16 cellular contexts compared by ENCODE assay signal in genomic region chr2:233814436-233814835, GRCh38. TPM values are rescaled to one million over a fixed set of nuclear protein-coding genes. Genes with fewer than 3 reads are reported as not detected.
DNase-seq lines count a peak whose midpoint lies in the region; ATAC-seq and TF ChIP-seq lines count a peak whose summit lies in the region.
"Had no signal": no experiment of that assay in that cellular context is flagged by ENCODE, and none has a peak within 500 bp of the region (broad histone marks: within the 10 kb centered on the region; RNA-seq: fewer than 3 reads in every experiment).

No MANE protein-coding gene starts in this region.

- intact Hi-C loops in sigmoid colon (cut with DNase I) = no loop called here
- intact Hi-C loops in Right ventricle myocardium superior (cut with DNase I) = no loop called here
- intact Hi-C loops in right cardiac atrium (cut with DNase I) = no loop called here

- TF ChIP-seq EP300 in sigmoid colon (IDR thresholded peaks at IDR 0.05) = no peak

- 83 to 89% methylated on average over 2 of the region's 2 CpGs for whole genome bisulfite sequencing in sigmoid colon, 2 donors
- WGBS in right cardiac atrium = 63% methylated on average over 2 of the region's 2 CpGs

- H3K4me2 ChIP-seq in Karpas-422 (ENCODE audit: low read depth, low read length, poor library complexity, severe bottlenecking) = peak overlapping the region; percentile 20

- ATAC-seq in HG02852 (IDR thresholded peaks at IDR 0.05; ENCODE audit: unreplicated experiment) = no peak
- ATAC-seq in Right ventricle myocardium superior (ENCODE audit: poor library complexity) = no peak
- ATAC-seq in GM19463 (IDR thresholded peaks at IDR 0.05; ENCODE audit: unreplicated experiment) = no peak
- ATAC-seq in right cardiac atrium = no peak
- ATAC-seq: PC-3 had no signal

- no peaks in the 10 kb centered on the region for H4K20me1 ChIP-seq in Karpas-422 (ENCODE audit: insufficient read depth, low read depth, low read length)

- H3K36me3 ChIP-seq in BE2C = no peaks in the 10 kb centered on the region
- no peaks in the 10 kb centered on the region for H3K36me3 ChIP-seq in Karpas-422 (ENCODE audit: insufficient read depth, low read length)
- no peaks in the 10 kb centered on the region for H3K36me3 ChIP-seq in sigmoid colon
- H3K36me3 ChIP-seq: HAP-1 had no signal

- TF ChIP-seq CTCF in BE2C (IDR thresholded peaks at IDR 0.05; ENCODE audit: low read depth, low read length) (no peak), sigmoid colon (IDR thresholded peaks at IDR 0.05) (no peak)

- DNase-seq in BE2C (peak; percentile 3), Karpas-422 (peak; percentile 58), islet precursor cell (peak; percentile 37), sigmoid colon (peak; percentile 29), Right ventricle myocardium superior (no peak), right cardiac atrium (no peak)
- DNase-seq: COR-L47; EL; NCI-H187 treated with DMSO at 0.1 percent for 48 hours; NCI-H526 treated with DMSO at 0.1 percent for 48 hours; NK-92 treated with Interleukin-12 subunit alpha and Interleukin-12 subunit beta, amount 100 ng/mL, for 24 hours; PC-3 had no signal

- no peak overlapping the region for H2AFZ ChIP-seq in Karpas-422 (ENCODE audit: low read length)

- no peaks in the 10 kb centered on the region for H3K9me2 ChIP-seq in Karpas-422 (replicated peaks; ENCODE audit: insufficient read depth, low read length)

- no peak overlapping the region for H3K27ac ChIP-seq in Karpas-422 (ENCODE audit: low read length)
- no peak overlapping the region for H3K27ac ChIP-seq in sigmoid colon
- no peak overlapping the region for H3K27ac ChIP-seq in right cardiac atrium (ENCODE audit: low read length)

- no peak overlapping the region for H3K9ac ChIP-seq in Karpas-422 (ENCODE audit: low read length)

- peaks cover 13% of the 10 kb centered on the region for H3K4me1 ChIP-seq in BE2C
- H3K4me1 ChIP-seq in Karpas-422 (ENCODE audit: low read length) = peaks cover 34% of the 10 kb centered on the region
- no peaks in the 10 kb centered on the region for H3K4me1 ChIP-seq in sigmoid colon
- H3K4me1 ChIP-seq in right cardiac atrium (ENCODE audit: control insufficient read depth, insufficient read depth, low read length) = no peaks in the 10 kb centered on the region
- H3K4me1 ChIP-seq: HAP-1 had no signal

- H3K79me2 ChIP-seq in Karpas-422 (ENCODE audit: low read length) = no peaks in the 10 kb centered on the region

- H3K9me3 ChIP-seq in BE2C = no peaks in the 10 kb centered on the region
- no peaks in the 10 kb centered on the region for H3K9me3 ChIP-seq in Karpas-422 (ENCODE audit: low read length)
- peaks cover 0 to 1% (median 0%) of the 10 kb centered on the region in 4 donors for H3K9me3 ChIP-seq in sigmoid colon
- H3K9me3 ChIP-seq in right cardiac atrium (ENCODE audit: control insufficient read depth, low read length) = no peaks in the 10 kb centered on the region
- H3K9me3 ChIP-seq: HAP-1 had no signal

- H3K4me3 ChIP-seq in BE2C (ENCODE audit: low read depth, low read length) (no peak overlapping the region), Karpas-422 (ENCODE audit: low read length) (no peak overlapping the region), sigmoid colon (no peak overlapping the region), right cardiac atrium (ENCODE audit: low read length) (no peak overlapping the region)
- H3K4me3 ChIP-seq: HAP-1 had no signal

- H3K27me3 ChIP-seq in BE2C = peaks cover under 1% of the 10 kb centered on the region; the same call in 1 of the 2 replicates
- no peaks in the 10 kb centered on the region for H3K27me3 ChIP-seq in Karpas-422 (ENCODE audit: low read length)
- H3K27me3 ChIP-seq in sigmoid colon = no peaks in the 10 kb centered on the region
- H3K27me3 ChIP-seq in right cardiac atrium (ENCODE audit: control insufficient read depth, insufficient read depth) = no peaks in the 10 kb centered on the region

- TF ChIP-seq POLR2A in sigmoid colon (IDR thresholded peaks at IDR 0.05) = no peak

RNA-seq across cellular contexts. Expression of gene MROH2A, which starts 36.3 kb away (rescaled TPM):
- polyA plus RNA-seq in BE2C (2012; ENCODE audit: insufficient read depth, insufficient read length, low read depth) = 0.43 TPM
- total RNA-seq in Karpas-422 (2014; rRNA removed; shearing (Covaris generic); ENCODE audit: low replicate concordance) = 1.9 and 2.6 TPM in 2 replicates
- total RNA-seq in sigmoid colon = not detected
- polyA plus RNA-seq in sigmoid colon = under 1 TPM in 1 of 3 donors, not detected in 2; 0.06 TPM
- not detected for total RNA-seq in Right ventricle myocardium superior
- not detected for total RNA-seq in right cardiac atrium
- polyA plus RNA-seq in right cardiac atrium = not detected
- total RNA-seq: PC-3 had no signal

RNA-seq across cellular contexts. Expression of gene HJURP, which starts 39.9 kb away (rescaled TPM):
- 17.4 TPM for polyA plus RNA-seq in BE2C (2012; ENCODE audit: insufficient read depth, insufficient read length, low read depth)
- total RNA-seq in Karpas-422 (2014; rRNA removed; shearing (Covaris generic); ENCODE audit: low replicate concordance) = 16.5 and 29.0 TPM in 2 replicates
- 1 to 10 TPM in 2 of 4 donors, under 1 TPM in 2; 0.28 to 2.1 (median 1.0) TPM for total RNA-seq in sigmoid colon
- 1 to 10 TPM; 1.2 to 9.0 (median 3.0) TPM for polyA plus RNA-seq in sigmoid colon
- total RNA-seq in Right ventricle myocardium superior = 0.40 TPM
- under 1 TPM in 2 of 4 donors, not detected in 2; 0.77 to 0.94 TPM for total RNA-seq in right cardiac atrium
- 0.09 TPM for polyA plus RNA-seq in right cardiac atrium

RNA-seq across cellular contexts. Expression of gene UGT1A1, which starts 54.4 kb away (rescaled TPM):
- polyA plus RNA-seq in BE2C (2012; ENCODE audit: insufficient read depth, insufficient read length, low read depth) = not detected
- not detected in 2 replicates for total RNA-seq in Karpas-422 (2014; rRNA removed; shearing (Covaris generic); ENCODE audit: low replicate concordance)
- total RNA-seq in sigmoid colon (not detected), Right ventricle myocardium superior (not detected), right cardiac atrium (not detected)
- polyA plus RNA-seq in sigmoid colon (1 to 10 TPM in 2 of 3 donors, under 1 TPM in 1; 0.74 to 2.8 (median 1.8) TPM), right cardiac atrium (not detected)
- total RNA-seq: SK-MEL-5 had no signal

Comparison
In these comparisons a context has a peak if more than half of its experiments do, and no peak if none do; other contexts are left out.
1. DNase-seq: peak in BE2C (single experiment), Karpas-422 (single experiment), islet precursor cell (single experiment) and sigmoid colon (single experiment); none in Right ventricle myocardium superior (single experiment) and right cardiac atrium (0 of 3).